In genomic region chr6:42783876-42784738, GRCh38 we compare ENCODE assay signal across 1 cellular context.
A peak's percentile ranks its signal among the peaks of the same experiment; 100 is the strongest.
TF ChIP-seq lines count a peak whose summit lies in the region.

No MANE protein-coding gene starts in this region.

TF ChIP-seq in GM12878, 131 proteins besides CTCF, POLR2A, EP300 and RAD21:
- TF ChIP-seq ZNF592 (IDR thresholded peaks at IDR 0.05) (no peak), TAF1 (IDR thresholded peaks at IDR 0.05; ENCODE audit: borderline replicate concordance, low read depth, low read length) (no peak), TARDBP (IDR thresholded peaks at IDR 0.05; ENCODE audit: borderline replicate concordance) (no peak; the same call in 1 of the 2 replicates), CHD2 (IDR thresholded peaks at IDR 0.05; ENCODE audit: borderline replicate concordance, low read depth, low read length) (0 out of 2 replicates have a peak, but pooled peaks have one; percentile 73), MTA3 (IDR thresholded peaks at IDR 0.05; ENCODE audit: borderline replicate concordance, low read length) (0 out of 2 replicates have a peak, but pooled peaks have one; percentile 22), E2F8 (IDR thresholded peaks at IDR 0.05; ENCODE audit: low read depth, partially characterized antibody) (no peak), ETV6 (conservative IDR thresholded peaks at IDR 0.05 in 1 of 2, IDR thresholded peaks at IDR 0.05 in 1 of 2; ENCODE audit: borderline replicate concordance in 1 of 2, low read depth in 1 of 2) (no peak), CBFB (IDR thresholded peaks at IDR 0.05; ENCODE audit: low read depth) (no peak), SREBF2 (IDR thresholded peaks at IDR 0.05; ENCODE audit: low read length) (no peak), JUND (IDR thresholded peaks at IDR 0.05; ENCODE audit: low read depth, low read length) (no peak), PAX5 (IDR thresholded peaks at IDR 0.05; ENCODE audit: borderline replicate concordance, low read depth, low read length) (no peak), MEF2A (IDR thresholded peaks at IDR 0.05; ENCODE audit: insufficient read depth, low read depth, low read length) (0 out of 2 replicates have a peak, but pooled peaks have one; percentile 13), SMC3 (IDR thresholded peaks at IDR 0.05; ENCODE audit: borderline replicate concordance, low read length) (no peak), BRCA1 (IDR thresholded peaks at IDR 0.05; ENCODE audit: low read depth, low read length) (no peak), HSF1 (IDR thresholded peaks at IDR 0.05; ENCODE audit: low read depth, low read length) (no peak), RFX5 (IDR thresholded peaks at IDR 0.05; ENCODE audit: low read depth, low read length) (no peak), KDM1A (IDR thresholded peaks at IDR 0.05; ENCODE audit: borderline replicate concordance) (no peak), NR2C2 (IDR thresholded peaks at IDR 0.05; ENCODE audit: borderline replicate concordance, control insufficient read depth, insufficient read length, low read depth) (no peak), MYC (IDR thresholded peaks at IDR 0.05; ENCODE audit: insufficient read depth, insufficient read length, insufficient replicate concordance, low read length, severe bottlenecking) (no peak), ZZZ3 (IDR thresholded peaks at IDR 0.05; ENCODE audit: control insufficient read depth, insufficient read length, low read depth) (no peak), RB1 (IDR thresholded peaks at IDR 0.05; ENCODE audit: borderline replicate concordance) (no peak), MTA2 (IDR thresholded peaks at IDR 0.05; ENCODE audit: low read depth) (no peak), ZBED1 (IDR thresholded peaks at IDR 0.05; ENCODE audit: borderline replicate concordance) (no peak), ZNF24 (IDR thresholded peaks at IDR 0.05) (no peak), FOXM1 (IDR thresholded peaks at IDR 0.05; ENCODE audit: low read depth, low read length) (0 out of 2 replicates have a peak, but pooled peaks have one; percentile 28), SMAD5 (IDR thresholded peaks at IDR 0.05; ENCODE audit: low read depth) (no peak; the same call in 1 of the 2 replicates), BACH1 (IDR thresholded peaks at IDR 0.05; ENCODE audit: borderline replicate concordance) (no peak), CHD4 (IDR thresholded peaks at IDR 0.05) (no peak), NFYA (IDR thresholded peaks at IDR 0.05; ENCODE audit: borderline replicate concordance, low read depth, low read length) (no peak), POU2F2 (IDR thresholded peaks at IDR 0.05; ENCODE audit: borderline replicate concordance, low read depth, low read length) (no peak), MLLT1 (IDR thresholded peaks at IDR 0.05) (peak; percentile 48; the same call in 1 of the 2 replicates), RUNX3 (IDR thresholded peaks at IDR 0.05; ENCODE audit: low read length) (no peak), PML (IDR thresholded peaks at IDR 0.05; ENCODE audit: low read length) (no peak; the same call in 1 of the 2 replicates), POLR2AphosphoS2 (IDR thresholded peaks at IDR 0.05; ENCODE audit: low read depth, low read length) (no peak), HDAC2 (IDR thresholded peaks at IDR 0.05) (no peak), CBX5 (IDR thresholded peaks at IDR 0.05; ENCODE audit: low read depth) (no peak), NR2C1 (IDR thresholded peaks at IDR 0.05) (no peak), BCLAF1 (IDR thresholded peaks at IDR 0.05) (no peak), PAX8 (IDR thresholded peaks at IDR 0.05) (no peak; the same call in 1 of the 2 replicates), IRF3 (IDR thresholded peaks at IDR 0.05) (no peak), SKIL (IDR thresholded peaks at IDR 0.05; ENCODE audit: low read depth, poor library complexity, severe bottlenecking) (peak; percentile 22), RAD51 (IDR thresholded peaks at IDR 0.05) (no peak), MXI1 (IDR thresholded peaks at IDR 0.05; ENCODE audit: low read depth, low read length) (no peak)
